15 cellular contexts compared by ENCODE assay signal in genomic region chr17:74861554-74862107, GRCh38. TPM values are rescaled to one million over a fixed set of nuclear protein-coding genes. Genes with fewer than 3 reads are reported as not detected.
DNase-seq lines count a peak whose midpoint lies in the region; ATAC-seq, FAIRE-seq and TF ChIP-seq lines count a peak whose summit lies in the region.
"Had no signal": no experiment of that assay in that cellular context is flagged by ENCODE, and none has a peak within 500 bp of the region (broad histone marks: within the 10 kb centered on the region; RNA-seq: fewer than 3 reads in every experiment).

No MANE protein-coding gene starts in this region.

- no peak overlapping the region for H3K27ac ChIP-seq in A549
- H3K27ac ChIP-seq in H9 (ENCODE audit: insufficient read length, low read depth, low read length) = no peak overlapping the region
- H3K27ac ChIP-seq in caudate nucleus (ENCODE audit: low read depth, low read length) = peak overlapping the region; percentile 33
- H3K27ac ChIP-seq: C4-2B, HL-60, ovary, uterus had no signal

- no peak for ATAC-seq in A549
- ATAC-seq in naive B cell (ENCODE audit: low read depth in 2 of 2) = no peak

- CTCF ChIA-PET in A549 (lab: Yijun Ruan, JAX) = interaction anchor here (0.7 to 42.4 kb wide), 20 partner anchors 8 to 204 kb away, joined by 3 to 1302 read pairs (median 11); partner anchors contain the start of genes FDXR, GRIN2C, NAT9 and OTOP2

- peak overlapping the region; percentile 90 for H3K4me2 ChIP-seq in A549
- H3K4me2 ChIP-seq in H9 (ENCODE audit: insufficient read depth, insufficient read length, low read length) = peak overlapping the region; percentile 41

- no peak overlapping the region for H3K18ac ChIP-seq in H9 (ENCODE audit: insufficient read length, low read depth, low read length)

- no peak overlapping the region for H2BK5ac ChIP-seq in H9 (ENCODE audit: insufficient read length, low read length)

- H3K36me3 Mint-ChIP-seq in H9 (ENCODE audit: insufficient read depth in 1 of 3, low read depth in 3 of 3) = peaks cover 3 to 16% (median 15%) of the 10 kb centered on the region in 3 experiments; a peak in 4 of 7 replicates
- no peaks in the 10 kb centered on the region for H3K36me3 Mint-ChIP-seq in naive B cell

- no peak overlapping the region for H3K14ac ChIP-seq in H9 (ENCODE audit: insufficient read depth, low read length)

- 68% methylated on average over 5 of the region's 57 CpGs for WGBS in A549 (ENCODE audit: missing lambda C conversion rate)
- WGBS in H9 (ENCODE audit: extremely low coverage, insufficient read length, low lambda C conversion rate) = no CpG with 5 or more reads among the region's 57 CpGs

- H3K27ac Mint-ChIP-seq in H9 (no peak overlapping the region), naive B cell (no peak overlapping the region)
- H3K27ac Mint-ChIP-seq: activated T-helper 1 cell treated with anti-CD3 and anti-CD28 coated beads, Interleukin-12 subunit alpha, Interleukin-12 subunit beta, Interleukin-2, Interleukin-4 antibody, amounts not matched to agents 30 ng/mL and 10 ng/mL and 1 ng/mL, durations not matched to agents 14 hours and 24 hours and 36 hours had no signal

- no peak overlapping the region for H3K9ac ChIP-seq in H9 (ENCODE audit: extremely low read depth, insufficient read length, low read length)

- no peaks in the 10 kb centered on the region for H3K79me2 ChIP-seq in H9 (ENCODE audit: insufficient read depth, low read length)

- H3K4me3 Mint-ChIP-seq in H9 (peak overlapping the region; percentile 39 to 65), naive B cell (peak overlapping the region in 7 of 8 donors; percentile 47 to 84 (median 70))
- H3K4me3 Mint-ChIP-seq: activated T-helper 1 cell treated with anti-CD3 and anti-CD28 coated beads, Interleukin-12 subunit alpha, Interleukin-12 subunit beta, Interleukin-2, Interleukin-4 antibody, amounts not matched to agents 30 ng/mL and 10 ng/mL and 1 ng/mL, durations not matched to agents 14 hours and 24 hours and 36 hours had no signal

- TF ChIP-seq EP300 in A549 (IDR thresholded peaks at IDR 0.05) = no peak

- no peak overlapping the region for H4K5ac ChIP-seq in H9 (ENCODE audit: insufficient read length, low read depth, low read length)

- DNase-seq in A549 (ENCODE audit: low read depth in 1 of 2, low spot score in 1 of 2) (no peak), H9 (no peak), caudate nucleus (lab: John Stamatoyannopoulos, UW) (no peak), naive B cell (no peak), retina (no peak), SIG-M5 (lab: John Stamatoyannopoulos, UW) (no peak)
- no peak for DNase-seq in effector CD8-positive, alpha-beta T cell (lab: John Stamatoyannopoulos, UW)
- DNase-seq in activated CD4-positive, CD25-positive, alpha-beta regulatory T cell (lab: John Stamatoyannopoulos, UW) = no peak
- DNase-seq: NCI-H2029 had no signal

- no peak overlapping the region for H3K56ac ChIP-seq in H9 (ENCODE audit: insufficient read length, low read depth, low read length)

- no peaks in the 10 kb centered on the region for H4K20me1 ChIP-seq in H9 (ENCODE audit: control insufficient read depth, insufficient read depth, insufficient read length)

- H2AFZ ChIP-seq in H9 (ENCODE audit: low read length) = no peak overlapping the region

- H3K9me3 Mint-ChIP-seq in H9 (no peaks in the 10 kb centered on the region), naive B cell (no peaks in the 10 kb centered on the region)
- H3K9me3 Mint-ChIP-seq: activated T-helper 1 cell treated with anti-CD3 and anti-CD28 coated beads, Interleukin-12 subunit alpha, Interleukin-12 subunit beta, Interleukin-2, Interleukin-4 antibody, amounts not matched to agents 30 ng/mL and 10 ng/mL and 1 ng/mL, durations not matched to agents 14 hours and 24 hours and 36 hours had no signal

- no peak overlapping the region for H3K23ac ChIP-seq in H9 (ENCODE audit: insufficient read length, low read depth, low read length)

- no peak overlapping the region for H4K91ac ChIP-seq in H9 (ENCODE audit: insufficient read length, low read depth, low read length)

- H2BK20ac ChIP-seq in H9 (ENCODE audit: low read depth, low read length, poor library complexity, severe bottlenecking) = no peak overlapping the region

- no peak overlapping the region for H3T11ph ChIP-seq in H9 (ENCODE audit: low read length)

- H3K27me3 Mint-ChIP-seq in H9 (ENCODE audit: low read depth) (peaks cover 54% of the 10 kb centered on the region), naive B cell (peaks cover 37 to 68% (median 40%) of the 10 kb centered on the region in 3 donors)

- H3K27me3 ChIP-seq in H9 (ENCODE audit: insufficient read depth, low read length) = peaks cover 42% of the 10 kb centered on the region

- TF ChIP-seq CTCF in A549 (IDR thresholded peaks at IDR 0.05) (no peak), H9 (conservative IDR thresholded peaks at IDR 0.05) (no peak)

- no peak overlapping the region for H2BK15ac ChIP-seq in H9 (ENCODE audit: low read depth, low read length)

- no peak overlapping the region for H2AK5ac ChIP-seq in H9 (ENCODE audit: insufficient read length, low read length)

- peaks cover 14 to 18% of the 10 kb centered on the region in 2 experiments for H3K4me1 Mint-ChIP-seq in H9
- peaks cover 22 to 33% (median 23%) of the 10 kb centered on the region in 3 donors for H3K4me1 Mint-ChIP-seq in naive B cell

- FAIRE-seq in A549 (lab: Jason Lieb, UNC) = no peak

- POLR2A ChIA-PET in A549 (lab: Yijun Ruan, JAX) = interaction anchor here (1.0 to 4.9 kb wide), 6 partner anchors 9 to 86 kb away, joined by 3 to 43 read pairs (median 7); partner anchors contain the start of genes FDXR and NAT9

- TF ChIP-seq POLR2A in A549 (IDR thresholded peaks at IDR 0.05; ENCODE audit: low read length) = no peak

- peaks cover 13% of the 10 kb centered on the region for H3K23me2 ChIP-seq in H9 (ENCODE audit: insufficient read length, low read depth, low read length, poor library complexity, severe bottlenecking)

- no peaks in the 10 kb centered on the region for H3K79me1 ChIP-seq in H9 (ENCODE audit: insufficient read depth, low read depth, low read length, poor library complexity, severe bottlenecking)

- peak overlapping the region; percentile 39; the same call in 1 of the 3 replicates for H3K4me3 ChIP-seq in A549
- H3K4me3 ChIP-seq: ovary, uterus had no signal

- peaks cover 40% of the 10 kb centered on the region for H3K4me1 ChIP-seq in A549
- H3K4me1 ChIP-seq in H9 (ENCODE audit: insufficient read depth, low read length) = 0 out of 2 replicates have a peak, but pooled peaks cover 2% of the 10 kb centered on the region

- no peak for TF ChIP-seq RAD21 in A549 (conservative IDR thresholded peaks at IDR 0.05 in 1 of 2, IDR thresholded peaks at IDR 0.05 in 1 of 2)

- no peak overlapping the region for H4K8ac ChIP-seq in H9 (replicated peaks; ENCODE audit: insufficient read length, low read depth, low read length)

- H3K9me3 ChIP-seq in A549 = peaks cover 5% of the 10 kb centered on the region; the same call in 2 of the 3 replicates
- H3K9me3 ChIP-seq in H9 (ENCODE audit: control insufficient read depth, low read depth, low read length) = no peaks in the 10 kb centered on the region
- H3K9me3 ChIP-seq: ovary, uterus had no signal

- no peak overlapping the region for H3K4ac ChIP-seq in H9 (ENCODE audit: low read depth, low read length)

- no peak overlapping the region for H2BK12ac ChIP-seq in H9 (ENCODE audit: insufficient read length, low read depth, low read length)

- H2BK120ac ChIP-seq in H9 (ENCODE audit: low read depth, low read length, poor library complexity, severe bottlenecking) = no peak overlapping the region

TF ChIP-seq in A549, 52 proteins besides CTCF, POLR2A, EP300 and RAD21:
- TF ChIP-seq NR3C1 (IDR thresholded peaks at IDR 0.05) (no peak), JUN (IDR thresholded peaks at IDR 0.05) (peak in 1 of 2 experiments; percentile 7; a peak in 1 of 5 replicates), MAX (IDR thresholded peaks at IDR 0.05) (no peak)

RNA-seq across cellular contexts. Expression of gene GRIN2C, which starts 1.9 kb away (rescaled TPM):
- polyA plus RNA-seq in A549 (2011; rRNA removed) (0.15 and 0.17 TPM in 2 replicates), A549 (2017; fragmentation: RNase III; extraction: RNeasy Plus Mini Kit Qiagen cat#74134 plus additional on column Dnase treatment) (0.28 to 0.77 TPM (median 0.40 TPM) in 3 replicates), naive B cell (ENCODE audit: low read depth in 6 of 6) (under 1 TPM in 2 of 6 donors, not detected in 4; 0.04 to 0.05 TPM)
- polyA plus RNA-seq in A549 (2012; cell fraction: cytosol; rRNA removed) = 0.16 and 0.21 TPM in 2 replicates
- polyA plus RNA-seq in A549 (2012; cell fraction: nucleus; rRNA removed) = 2.9 and 3.4 TPM in 2 replicates
- 0.24 and 0.45 TPM in 2 replicates for polyA minus RNA-seq in A549 (2011; rRNA and poly(A)+ RNA removed)
- 0.13 and 0.44 TPM in 2 replicates for total RNA-seq in H9 (2021)
- total RNA-seq: dermis microvascular lymphatic vessel endothelial cell had no signal

RNA-seq across cellular contexts. Expression of gene FDXR, which starts 11.2 kb away (rescaled TPM):
- 32.5 and 33.0 TPM in 2 replicates for polyA plus RNA-seq in A549 (2011; rRNA removed)
- 50.7 and 61.9 TPM in 2 replicates for polyA plus RNA-seq in A549 (2012; cell fraction: cytosol; rRNA removed)
- 91.7 and 96.4 TPM in 2 replicates for polyA plus RNA-seq in A549 (2012; cell fraction: nucleus; rRNA removed)
- polyA plus RNA-seq in A549 (2017; fragmentation: RNase III; extraction: RNeasy Plus Mini Kit Qiagen cat#74134 plus additional on column Dnase treatment) = 43.3 to 51.8 TPM (median 44.5 TPM) in 3 replicates
- 21.3 and 32.0 TPM in 2 replicates for polyA minus RNA-seq in A549 (2011; rRNA and poly(A)+ RNA removed)
- total RNA-seq in H9 (2021) = 39.7 and 43.2 TPM in 2 replicates
- polyA plus RNA-seq in naive B cell (ENCODE audit: low read depth in 6 of 6) = 1 to 10 TPM in 5 of 6 donors, not detected in 1; 1.2 to 6.1 (median 3.9) TPM

RNA-seq across cellular contexts. Expression of gene FADS6, which starts 31.8 kb away (rescaled TPM):
- polyA plus RNA-seq in A549 (2011; rRNA removed) (not detected in 2 replicates), A549 (2017; fragmentation: RNase III; extraction: RNeasy Plus Mini Kit Qiagen cat#74134 plus additional on column Dnase treatment) (0.04 TPM in 1 of 3 replicates, not detected in the others), naive B cell (ENCODE audit: low read depth in 6 of 6) (not detected)
- polyA plus RNA-seq in A549 (2012; cell fraction: cytosol; rRNA removed) = 0.03 TPM in 1 of 2 replicates, not detected in the other
- 0.02 TPM in 1 of 2 replicates, not detected in the other for polyA plus RNA-seq in A549 (2012; cell fraction: nucleus; rRNA removed)
- not detected in 2 replicates for polyA minus RNA-seq in A549 (2011; rRNA and poly(A)+ RNA removed)
- total RNA-seq in H9 (2021) = 0.94 and 1.2 TPM in 2 replicates
- total RNA-seq: activated T-helper 1 cell treated with anti-CD3 and anti-CD28 coated beads, Interleukin-12 subunit alpha, Interleukin-12 subunit beta, Interleukin-2, Interleukin-4 antibody, amounts not matched to agents 30 ng/mL and 10 ng/mL and 1 ng/mL, durations not matched to agents 14 hours and 24 hours and 36 hours; dermis microvascular lymphatic vessel endothelial cell; uterus had no signal

Comparison
In these comparisons a context has a peak if more than half of its experiments do, and no peak if none do; other contexts are left out.
1. RNA of gene FDXR, which starts 11.2 kb away (polyA plus RNA-seq): 32.5 to 96.4 TPM in A549; 1.2 to 6.1 TPM in naive B cell; every median in the first group is over 4 times any median in the second.